1 cellular context compared by ENCODE assay signal in the genomic region with DNA sequence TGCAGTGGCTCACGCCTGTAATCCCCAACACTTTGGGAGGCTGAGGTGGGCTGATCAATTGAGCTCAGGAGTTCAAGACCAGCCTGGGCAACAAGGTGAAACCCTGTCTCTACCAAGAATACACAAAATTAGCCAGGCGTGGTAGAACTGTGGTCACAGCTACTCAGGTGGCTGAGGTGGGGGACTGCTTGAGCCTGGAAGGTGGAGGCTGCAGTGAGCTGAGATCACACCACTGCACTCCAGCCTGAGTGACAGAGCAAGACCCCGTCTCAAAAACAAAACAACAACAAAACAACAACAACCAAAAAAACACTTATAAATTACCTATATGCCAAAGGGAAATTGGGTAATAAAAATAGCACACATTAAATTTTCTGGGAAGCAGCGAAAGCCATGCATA.
TF ChIP-seq lines count a peak whose summit lies in the region.

No MANE protein-coding gene starts in this region.

TF ChIP-seq in K562, 482 proteins besides CTCF, POLR2A, EP300 and RAD21 (continued from another document):
- TF ChIP-seq, protein P1, sequence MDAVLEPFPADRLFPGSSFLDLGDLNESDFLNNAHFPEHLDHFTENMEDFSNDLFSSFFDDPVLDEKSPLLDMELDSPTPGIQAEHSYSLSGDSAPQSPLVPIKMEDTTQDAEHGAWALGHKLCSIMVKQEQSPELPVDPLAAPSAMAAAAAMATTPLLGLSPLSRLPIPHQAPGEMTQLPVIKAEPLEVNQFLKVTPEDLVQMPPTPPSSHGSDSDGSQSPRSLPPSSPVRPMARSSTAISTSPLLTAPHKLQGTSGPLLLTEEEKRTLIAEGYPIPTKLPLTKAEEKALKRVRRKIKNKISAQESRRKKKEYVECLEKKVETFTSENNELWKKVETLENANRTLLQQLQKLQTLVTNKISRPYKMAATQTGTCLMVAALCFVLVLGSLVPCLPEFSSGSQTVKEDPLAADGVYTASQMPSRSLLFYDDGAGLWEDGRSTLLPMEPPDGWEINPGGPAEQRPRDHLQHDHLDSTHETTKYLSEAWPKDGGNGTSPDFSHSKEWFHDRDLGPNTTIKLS (IDR thresholded peaks at IDR 0.05; ENCODE audit: borderline replicate concordance, low read depth): no peak
- TF ChIP-seq MTA3 (IDR thresholded peaks at IDR 0.05; ENCODE audit: borderline replicate concordance) (no peak), NCOR1 (IDR thresholded peaks at IDR 0.05) (no peak)
- TF ChIP-seq, protein P2, sequence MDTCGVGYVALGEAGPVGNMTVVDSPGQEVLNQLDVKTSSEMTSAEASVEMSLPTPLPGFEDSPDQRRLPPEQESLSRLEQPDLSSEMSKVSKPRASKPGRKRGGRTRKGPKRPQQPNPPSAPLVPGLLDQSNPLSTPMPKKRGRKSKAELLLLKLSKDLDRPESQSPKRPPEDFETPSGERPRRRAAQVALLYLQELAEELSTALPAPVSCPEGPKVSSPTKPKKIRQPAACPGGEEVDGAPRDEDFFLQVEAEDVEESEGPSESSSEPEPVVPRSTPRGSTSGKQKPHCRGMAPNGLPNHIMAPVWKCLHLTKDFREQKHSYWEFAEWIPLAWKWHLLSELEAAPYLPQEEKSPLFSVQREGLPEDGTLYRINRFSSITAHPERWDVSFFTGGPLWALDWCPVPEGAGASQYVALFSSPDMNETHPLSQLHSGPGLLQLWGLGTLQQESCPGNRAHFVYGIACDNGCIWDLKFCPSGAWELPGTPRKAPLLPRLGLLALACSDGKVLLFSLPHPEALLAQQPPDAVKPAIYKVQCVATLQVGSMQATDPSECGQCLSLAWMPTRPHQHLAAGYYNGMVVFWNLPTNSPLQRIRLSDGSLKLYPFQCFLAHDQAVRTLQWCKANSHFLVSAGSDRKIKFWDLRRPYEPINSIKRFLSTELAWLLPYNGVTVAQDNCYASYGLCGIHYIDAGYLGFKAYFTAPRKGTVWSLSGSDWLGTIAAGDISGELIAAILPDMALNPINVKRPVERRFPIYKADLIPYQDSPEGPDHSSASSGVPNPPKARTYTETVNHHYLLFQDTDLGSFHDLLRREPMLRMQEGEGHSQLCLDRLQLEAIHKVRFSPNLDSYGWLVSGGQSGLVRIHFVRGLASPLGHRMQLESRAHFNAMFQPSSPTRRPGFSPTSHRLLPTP (IDR thresholded peaks at IDR 0.05; ENCODE audit: borderline replicate concordance, extremely low read depth, insufficient read length): no peak
